Comparison of ENCODE assay signal across 8 cellular contexts in the genomic region with DNA sequence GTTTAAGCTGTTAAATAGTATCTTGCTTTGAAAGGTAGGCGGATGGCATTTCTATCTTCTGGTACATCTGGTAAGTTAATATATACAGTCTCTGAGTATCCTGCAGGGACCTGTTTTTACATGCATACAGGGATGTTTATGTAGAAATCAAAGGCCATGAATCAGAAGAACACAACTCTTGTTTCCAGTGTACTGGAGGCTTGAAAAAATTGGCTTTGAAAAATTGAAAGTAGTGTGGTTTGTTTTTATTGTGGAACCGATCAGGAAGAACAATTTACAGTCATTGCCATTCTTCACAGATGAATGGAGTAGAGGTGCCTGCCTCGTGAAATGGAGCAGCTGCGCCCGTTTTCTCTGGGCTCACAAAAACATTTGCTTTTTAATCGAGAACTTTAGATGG. TPM values are rescaled to one million over a fixed set of nuclear protein-coding genes. Genes with fewer than 3 reads are reported as not detected.
DNase-seq lines count a peak whose midpoint lies in the region; ATAC-seq and TF ChIP-seq lines count a peak whose summit lies in the region.

No MANE protein-coding gene starts in this region.

- BruUV-seq in Calu3 (replicated peaks; lab: Mats Ljungman, UMichigan), result no TSS peak

- H3K27ac Mint-ChIP-seq in IgD-negative memory B cell (peak overlapping the region; percentile 85 to 96 (median 95)), Calu3 (ENCODE audit: unreplicated experiment) (no peak overlapping the region)
- H3K27ac Mint-ChIP-seq in activated T-cell treated with anti-CD3 and anti-CD28 coated beads, Interleukin-2, amount 50 U/mL, for 72 hours, result peak overlapping the region; percentile 50
- H3K27ac Mint-ChIP-seq in naive thymus-derived CD8-positive, alpha-beta T cell, result peak overlapping the region in 9 of 10 donors; percentile 6 to 86 (median 72)

- peak; percentile 95 for ATAC-seq in activated T-cell treated with anti-CD3 and anti-CD28 coated beads, Interleukin-2, amount 50 U/mL, for 72 hours (replicated peaks in 1 of 2)
- ATAC-seq in naive thymus-derived CD8-positive, alpha-beta T cell, result peak; percentile 50 to 54

- no peak for TF ChIP-seq CTCF in Calu3 (IDR thresholded peaks at IDR 0.05; ENCODE audit: unreplicated experiment)

- no peaks in the 10 kb centered on the region for H3K36me3 Mint-ChIP-seq in IgD-negative memory B cell
- no peaks in the 10 kb centered on the region for H3K36me3 Mint-ChIP-seq in activated T-cell treated with anti-CD3 and anti-CD28 coated beads, Interleukin-2, amount 50 U/mL, for 72 hours (ENCODE audit: insufficient read depth in 2 of 2)
- H3K36me3 Mint-ChIP-seq in naive thymus-derived CD8-positive, alpha-beta T cell, result peaks cover 0 to 5% (median 2%) of the 10 kb centered on the region in 3 donors
- no peaks in the 10 kb centered on the region for H3K36me3 Mint-ChIP-seq in Calu3 (ENCODE audit: insufficient read depth, unreplicated experiment)

- POLR2A ChIA-PET in naive thymus-derived CD8-positive, alpha-beta T cell (lab: Charles Lee), result interaction anchor here (0.8 to 1.3 kb wide), 2 partner anchors 8 to 9 kb away, joined by 3 to 4 read pairs; no protein-coding TSS in a partner anchor

- CTCF ChIA-PET in Calu3 (lab: Charles Lee), result no interaction called here

- intact Hi-C loops in Calu3 (cut with micrococcal nuclease; ENCODE audit: unreplicated experiment), result no loop called here

- peak; percentile 31 for DNase-seq in activated CD4-positive, alpha-beta T cell treated with anti-CD3 and anti-CD28 coated beads for 48 hours
- DNase-seq in activated CD4-positive, alpha-beta T cell treated with anti-CD3 and anti-CD28 coated beads for 4 hours, result no peak
- peak; percentile 22 to 40 for DNase-seq in activated T-cell treated with anti-CD3 and anti-CD28 coated beads, Interleukin-2, amount 50 U/mL, for 72 hours
- DNase-seq in naive thymus-derived CD8-positive, alpha-beta T cell, result peak in 3 of 10 donors; percentile 19 to 22 (median 21)
- no peak for DNase-seq in Calu3
- no peak for DNase-seq in GF-D8 (lab: John Stamatoyannopoulos, UW)
- DNase-seq in ureter (ENCODE audit: low spot score), result no peak

- H3K27me3 Mint-ChIP-seq in IgD-negative memory B cell (peaks cover 1% of the 10 kb centered on the region), Calu3 (ENCODE audit: unreplicated experiment) (no peaks in the 10 kb centered on the region)
- H3K27me3 Mint-ChIP-seq in activated T-cell treated with anti-CD3 and anti-CD28 coated beads, Interleukin-2, amount 50 U/mL, for 72 hours (ENCODE audit: low read depth), result no peaks in the 10 kb centered on the region
- no peaks in the 10 kb centered on the region for H3K27me3 Mint-ChIP-seq in naive thymus-derived CD8-positive, alpha-beta T cell

- no peaks in the 10 kb centered on the region for H3K9me3 Mint-ChIP-seq in IgD-negative memory B cell
- no peaks in the 10 kb centered on the region for H3K9me3 Mint-ChIP-seq in activated T-cell treated with anti-CD3 and anti-CD28 coated beads, Interleukin-2, amount 50 U/mL, for 72 hours
- H3K9me3 Mint-ChIP-seq in naive thymus-derived CD8-positive, alpha-beta T cell, result no peaks in the 10 kb centered on the region
- H3K9me3 Mint-ChIP-seq in Calu3 (ENCODE audit: low read depth, unreplicated experiment), result no peaks in the 10 kb centered on the region

- H3K4me1 Mint-ChIP-seq in IgD-negative memory B cell (peaks cover 27 to 47% (median 38%) of the 10 kb centered on the region in 3 donors), Calu3 (ENCODE audit: low read depth, unreplicated experiment) (peaks cover 14% of the 10 kb centered on the region)
- peaks cover 28% of the 10 kb centered on the region for H3K4me1 Mint-ChIP-seq in activated T-cell treated with anti-CD3 and anti-CD28 coated beads, Interleukin-2, amount 50 U/mL, for 72 hours (ENCODE audit: low read depth)
- H3K4me1 Mint-ChIP-seq in naive thymus-derived CD8-positive, alpha-beta T cell, result peaks cover 18 to 41% (median 24%) of the 10 kb centered on the region in 4 donors

- peak overlapping the region; percentile 83 to 95 (median 92) for H3K4me3 Mint-ChIP-seq in IgD-negative memory B cell
- peak overlapping the region; percentile 62 to 78 for H3K4me3 Mint-ChIP-seq in activated T-cell treated with anti-CD3 and anti-CD28 coated beads, Interleukin-2, amount 50 U/mL, for 72 hours
- peak overlapping the region; percentile 62 to 91 (median 83) for H3K4me3 Mint-ChIP-seq in naive thymus-derived CD8-positive, alpha-beta T cell
- no peak overlapping the region for H3K4me3 Mint-ChIP-seq in Calu3 (ENCODE audit: low read depth, unreplicated experiment)

RNA-seq across cellular contexts. Expression of gene RPA3, which starts 54.0 kb away (rescaled TPM):
- polyA plus RNA-seq in IgD-negative memory B cell, result 99.9 TPM
- 100 to 1,000 TPM; 101 to 103 TPM for total RNA-seq in activated T-cell treated with anti-CD3 and anti-CD28 coated beads, Interleukin-2, amount 50 U/mL, for 72 hours
- total RNA-seq in naive thymus-derived CD8-positive, alpha-beta T cell, result 10 to 100 TPM; 29.7 to 35.9 TPM
- 10 to 100 TPM; 78.6 to 97.5 (median 89.5) TPM for polyA plus RNA-seq in naive thymus-derived CD8-positive, alpha-beta T cell
- total RNA-seq in Calu3 (2022) (124 and 143 TPM in 2 replicates), ureter (23.2 TPM)

Comparison
In these comparisons a context has a peak if more than half of its experiments do, and no peak if none do; other contexts are left out.
1. DNase-seq: peak in activated CD4-positive, alpha-beta T cell treated with anti-CD3 and anti-CD28 coated beads for 48 hours (single experiment) and activated T-cell treated with anti-CD3 and anti-CD28 coated beads, Interleukin-2, amount 50 U/mL, for 72 hours (2 of 2); none in activated CD4-positive, alpha-beta T cell treated with anti-CD3 and anti-CD28 coated beads for 4 hours (0 of 2), Calu3 (single experiment), GF-D8 (single experiment) and ureter (single experiment).